1 cellular context compared by ENCODE assay signal in genomic region chr13:39655569-39656324, GRCh38.
A peak's percentile ranks its signal among the peaks of the same experiment; 100 is the strongest.
TF ChIP-seq lines count a peak whose summit lies in the region.

Gene COG6 (plus strand): TSS chr13:39655662. CDS start chr13:39655727, 65 bp downstream.

TF ChIP-seq in K562, 482 proteins besides CTCF, POLR2A, EP300 and RAD21 (continued from another document):
- no peak for TF ChIP-seq HOMEZ (CRISPR knock-in tag; IDR thresholded peaks at IDR 0.05)
- 0 out of 2 replicates have a peak, but pooled peaks have one; percentile 21 for TF ChIP-seq NKRF (IDR thresholded peaks at IDR 0.05; ENCODE audit: borderline replicate concordance)
- TF ChIP-seq RBFOX2 (IDR thresholded peaks at IDR 0.05; ENCODE audit: low read depth, low read length) = peak; percentile 56
- TF ChIP-seq CHAMP1 (IDR thresholded peaks at IDR 0.05) = no peak
- no peak for TF ChIP-seq PTBP1 (IDR thresholded peaks at IDR 0.05; ENCODE audit: low read depth, low read length)
- no peak for TF ChIP-seq ZNF778 (CRISPR knock-in tag; IDR thresholded peaks at IDR 0.05)
- TF ChIP-seq JUND (IDR thresholded peaks at IDR 0.05; ENCODE audit: borderline replicate concordance, low read depth, low read length) = no peak
- no peak for TF ChIP-seq JUND (tag; IDR thresholded peaks at IDR 0.05; ENCODE audit: borderline replicate concordance, low read depth, low read length)
- TF ChIP-seq ZFP36 (IDR thresholded peaks at IDR 0.05; ENCODE audit: low read depth, low read length, partially characterized antibody) = no peak
- TF ChIP-seq MAFF (IDR thresholded peaks at IDR 0.05; ENCODE audit: low read length) = no peak
